Comparison of ENCODE assay signal across 21 cellular contexts in the genomic region with DNA sequence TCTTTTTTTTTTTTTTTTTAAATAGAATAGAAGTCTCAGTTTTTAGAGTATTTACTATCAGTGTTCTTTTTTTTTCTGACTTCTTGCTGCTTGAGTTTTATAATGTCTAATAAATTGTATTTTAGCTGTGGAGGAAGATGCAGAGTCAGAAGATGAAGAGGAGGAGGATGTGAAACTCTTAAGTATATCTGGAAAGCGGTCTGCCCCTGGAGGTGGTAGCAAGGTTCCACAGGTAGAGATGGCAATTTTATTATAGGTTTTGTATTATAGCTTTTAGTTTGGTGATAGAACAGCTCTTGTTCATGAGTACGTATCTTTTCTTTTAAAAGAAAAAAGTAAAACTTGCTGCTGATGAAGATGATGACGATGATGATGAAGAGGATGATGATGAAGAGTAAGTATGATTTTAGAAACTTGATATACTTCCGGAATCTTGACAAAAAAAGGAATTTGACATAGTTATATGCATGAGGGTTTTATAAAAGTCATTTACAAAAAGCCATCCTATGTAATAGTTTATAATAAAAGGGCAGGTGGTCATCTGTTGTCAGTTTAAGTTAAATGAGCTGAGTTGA. TPM values are rescaled to one million over a fixed set of nuclear protein-coding genes. Genes with fewer than 3 reads are reported as not detected.
DNase-seq lines count a peak whose midpoint lies in the region; ATAC-seq and TF ChIP-seq lines count a peak whose summit lies in the region.
"Had no signal": no experiment of that assay in that cellular context is flagged by ENCODE, and none has a peak within 500 bp of the region (broad histone marks: within the 10 kb centered on the region; RNA-seq: fewer than 3 reads in every experiment).

No MANE protein-coding gene starts in this region.

- CTCF ChIA-PET in SK-N-SH (lab: Yijun Ruan, JAX): interaction anchor here (0.7 to 1.8 kb wide), 4 partner anchors 22 to 802 kb away, joined by 3 to 7 read pairs (median 3); a partner anchor contains a TSS

- H3K9me3 Mint-ChIP-seq in HFFc6 (peaks cover 15% of the 10 kb centered on the region), naive B cell (peaks cover 0 to 5% (median 0%) of the 10 kb centered on the region in 7 donors), immature natural killer cell (no peaks in the 10 kb centered on the region)
- H3K9me3 Mint-ChIP-seq in activated T-helper 17 cell treated with anti-CD3 and anti-CD28 coated beads, Interleukin-2, amount 50 U/mL, for 72 hours: no peaks in the 10 kb centered on the region

- H3K36me3 ChIP-seq in SK-N-SH (replicated peaks in 1 of 2; ENCODE audit: control insufficient read depth in 1 of 2, insufficient read depth in 2 of 2, low read length in 1 of 2): peaks cover 69 to 81% of the 10 kb centered on the region in 2 experiments

- POLR2A ChIA-PET in SK-N-SH (lab: Yijun Ruan, JAX): interaction anchor here (0.6 to 0.7 kb wide), 2 partner anchors 18 to 182 kb away, joined by 4 read pairs; no protein-coding TSS in a partner anchor

- no peak for ATAC-seq in SK-N-SH treated with all-trans-retinoic acid at 6 μM for 48 hours
- no peak for ATAC-seq in activated T-helper 17 cell treated with anti-CD3 and anti-CD28 coated beads, Interleukin-2, amount 50 U/mL, for 72 hours (replicated peaks)
- ATAC-seq in naive B cell (ENCODE audit: low read depth in 2 of 2): no peak

- no peak for DNase-seq in SK-N-SH
- DNase-seq in HFFc6: no peak
- DNase-seq in naive B cell: no peak
- DNase-seq in immature natural killer cell: no peak
- no peak for DNase-seq in cerebellar cortex (ENCODE audit: low spot score)
- DNase-seq in dedifferentiated amniotic fluid mesenchymal stem cell (ENCODE audit: extremely low spot score): no peak
- DNase-seq: activated CD4-positive, alpha-beta T cell treated with anti-CD3 and anti-CD28 coated beads, Interleukin-2, amount 50 U/mL, for 48 hours; adrenal gland; COR-L47; cortex of kidney; hypothalamus; KBM-7; NCI-H1694 treated with DMSO at 0.1 percent for 48 hours; NCI-H510A treated with DMSO at 0.1 percent for 48 hours had no signal

- no peak overlapping the region for H3K9ac ChIP-seq in SK-N-SH

- peaks cover 14% of the 10 kb centered on the region for H3K27me3 Mint-ChIP-seq in HFFc6 (ENCODE audit: insufficient read depth)
- H3K27me3 Mint-ChIP-seq in activated T-helper 17 cell treated with anti-CD3 and anti-CD28 coated beads, Interleukin-2, amount 50 U/mL, for 72 hours: no peaks in the 10 kb centered on the region
- H3K27me3 Mint-ChIP-seq in naive B cell: no peaks in the 10 kb centered on the region
- peaks cover 13 to 23% (median 17%) of the 10 kb centered on the region in 3 donors for H3K27me3 Mint-ChIP-seq in immature natural killer cell (ENCODE audit: low read depth in 3 of 3)

- peaks cover 7 to 16% of the 10 kb centered on the region in 2 experiments; a peak in 3 of 4 replicates for H3K4me1 ChIP-seq in SK-N-SH (ENCODE audit: control insufficient read depth in 1 of 2, insufficient read depth in 2 of 2, low read depth in 1 of 2, low read length in 1 of 2)

- no peak for TF ChIP-seq RAD21 in SK-N-SH (IDR thresholded peaks at IDR 0.05; ENCODE audit: low read length)

- WGBS in SK-N-SH (ENCODE audit: low lambda C conversion rate): 98% methylated on average over 4 of the region's 4 CpGs

- peaks cover 57% of the 10 kb centered on the region for H3K4me1 Mint-ChIP-seq in HFFc6 (ENCODE audit: low read depth)
- peaks cover 35% of the 10 kb centered on the region for H3K4me1 Mint-ChIP-seq in activated T-helper 17 cell treated with anti-CD3 and anti-CD28 coated beads, Interleukin-2, amount 50 U/mL, for 72 hours
- H3K4me1 Mint-ChIP-seq in naive B cell: peaks cover 51 to 63% (median 59%) of the 10 kb centered on the region in 3 donors
- H3K4me1 Mint-ChIP-seq in immature natural killer cell: peaks cover 63 to 79% of the 10 kb centered on the region in 2 donors

- H3K36me3 Mint-ChIP-seq in HFFc6 (ENCODE audit: low read depth): peaks cover 73% of the 10 kb centered on the region
- H3K36me3 Mint-ChIP-seq in activated T-helper 17 cell treated with anti-CD3 and anti-CD28 coated beads, Interleukin-2, amount 50 U/mL, for 72 hours (ENCODE audit: low read depth): peaks cover 100% of the 10 kb centered on the region
- H3K36me3 Mint-ChIP-seq in naive B cell: peaks cover 27 to 28% of the 10 kb centered on the region in 2 donors
- H3K36me3 Mint-ChIP-seq in immature natural killer cell: peaks cover 15 to 32% (median 25%) of the 10 kb centered on the region in 3 donors

- H3K27ac Mint-ChIP-seq in HFFc6: peak overlapping the region; percentile 55
- H3K27ac Mint-ChIP-seq in activated T-helper 17 cell treated with anti-CD3 and anti-CD28 coated beads, Interleukin-2, amount 50 U/mL, for 72 hours: peak overlapping the region; percentile 62
- H3K27ac Mint-ChIP-seq in naive B cell: peak overlapping the region in 4 of 6 donors; percentile 44 to 76 (median 62)
- peak overlapping the region in 2 of 6 donors; percentile 1 to 20 for H3K27ac Mint-ChIP-seq in immature natural killer cell

- H3K9me3 ChIP-seq in SK-N-SH: no peaks in the 10 kb centered on the region
- H3K9me3 ChIP-seq: adrenal gland, neutrophil had no signal

- peaks cover 27% of the 10 kb centered on the region for H3F3A ChIP-seq in SK-N-SH (replicated peaks; ENCODE audit: insufficient read depth)

- no peak overlapping the region for H3K4me2 ChIP-seq in SK-N-SH

- TF ChIP-seq CTCF in SK-N-SH (IDR thresholded peaks at IDR 0.05): peak; percentile 17; the same call in 1 of the 2 replicates
- no peak for TF ChIP-seq CTCF in HFFc6 (IDR thresholded peaks at IDR 0.05)

- no peak for TF ChIP-seq EP300 in SK-N-SH (IDR thresholded peaks at IDR 0.05; ENCODE audit: borderline replicate concordance in 1 of 2, low read depth in 1 of 2, low read length in 1 of 2)

- no peak overlapping the region for H2AFZ ChIP-seq in SK-N-SH (ENCODE audit: low read depth)

- H3K27ac ChIP-seq in SK-N-SH (ENCODE audit: low read depth in 2 of 2, low read length in 1 of 2): no peak overlapping the region
- H3K27ac ChIP-seq: 22Rv1, adrenal gland, neutrophil had no signal

- H3K4me3 ChIP-seq in SK-N-SH (ENCODE audit: low read depth in 2 of 2, low read length in 1 of 2): no peak overlapping the region
- H3K4me3 ChIP-seq: adrenal gland had no signal

- H3K4me3 Mint-ChIP-seq in HFFc6: peak overlapping the region; percentile 58
- H3K4me3 Mint-ChIP-seq in activated T-helper 17 cell treated with anti-CD3 and anti-CD28 coated beads, Interleukin-2, amount 50 U/mL, for 72 hours: peak overlapping the region; percentile 96
- peak overlapping the region in 2 of 8 donors; percentile 26 to 35 for H3K4me3 Mint-ChIP-seq in naive B cell
- H3K4me3 Mint-ChIP-seq in immature natural killer cell: no peak overlapping the region

- H3K9me2 ChIP-seq in SK-N-SH: no peaks in the 10 kb centered on the region

- no peaks in the 10 kb centered on the region for H3K27me3 ChIP-seq in SK-N-SH (ENCODE audit: insufficient read depth)
- H3K27me3 ChIP-seq: adrenal gland, neutrophil had no signal

- H3K79me2 ChIP-seq in SK-N-SH (ENCODE audit: insufficient read depth): peaks cover 100% of the 10 kb centered on the region

- peaks cover 98% of the 10 kb centered on the region for H4K20me1 ChIP-seq in SK-N-SH (ENCODE audit: insufficient read depth)

TF ChIP-seq in SK-N-SH, 30 proteins besides CTCF, POLR2A, EP300 and RAD21 (continues in another document):
- no peak for TF ChIP-seq JUND (IDR thresholded peaks at IDR 0.05)
- TF ChIP-seq, protein P1, sequence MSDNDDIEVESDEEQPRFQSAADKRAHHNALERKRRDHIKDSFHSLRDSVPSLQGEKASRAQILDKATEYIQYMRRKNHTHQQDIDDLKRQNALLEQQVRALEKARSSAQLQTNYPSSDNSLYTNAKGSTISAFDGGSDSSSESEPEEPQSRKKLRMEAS (IDR thresholded peaks at IDR 0.05; ENCODE audit: low read depth): no peak
- TF ChIP-seq EZH2phosphoT487 (IDR thresholded peaks at IDR 0.05; ENCODE audit: borderline replicate concordance, low read depth): no peak
- no peak for TF ChIP-seq RFX5 (IDR thresholded peaks at IDR 0.05; ENCODE audit: low read length)

TF ChIP-seq in SK-N-SH treated with all-trans-retinoic acid at 6 μM for 48 hours, 23 proteins besides CTCF, POLR2A, EP300 and RAD21:
- TF ChIP-seq, protein P2, sequence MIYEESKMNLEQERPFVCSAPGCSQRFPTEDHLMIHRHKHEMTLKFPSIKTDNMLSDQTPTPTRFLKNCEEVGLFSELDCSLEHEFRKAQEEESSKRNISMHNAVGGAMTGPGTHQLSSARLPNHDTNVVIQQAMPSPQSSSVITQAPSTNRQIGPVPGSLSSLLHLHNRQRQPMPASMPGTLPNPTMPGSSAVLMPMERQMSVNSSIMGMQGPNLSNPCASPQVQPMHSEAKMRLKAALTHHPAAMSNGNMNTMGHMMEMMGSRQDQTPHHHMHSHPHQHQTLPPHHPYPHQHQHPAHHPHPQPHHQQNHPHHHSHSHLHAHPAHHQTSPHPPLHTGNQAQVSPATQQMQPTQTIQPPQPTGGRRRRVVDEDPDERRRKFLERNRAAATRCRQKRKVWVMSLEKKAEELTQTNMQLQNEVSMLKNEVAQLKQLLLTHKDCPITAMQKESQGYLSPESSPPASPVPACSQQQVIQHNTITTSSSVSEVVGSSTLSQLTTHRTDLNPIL (CRISPR knock-in tag; IDR thresholded peaks at IDR 0.05; ENCODE audit: low read depth): no peak
- TF ChIP-seq ZC3H10 (CRISPR knock-in tag; IDR thresholded peaks at IDR 0.05): no peak
- TF ChIP-seq ZFP30 (CRISPR knock-in tag; IDR thresholded peaks at IDR 0.05): no peak
- no peak for TF ChIP-seq ARNTL (CRISPR knock-in tag; IDR thresholded peaks at IDR 0.05; ENCODE audit: borderline replicate concordance, low read depth)

RNA-seq across cellular contexts. Expression of a gene that starts 5.0 kb away (rescaled TPM):
- 601 and 4,764 TPM in 2 replicates for polyA plus RNA-seq in SK-N-SH (2012; rRNA removed)
- polyA plus RNA-seq in SK-N-SH (2012; cell fraction: cytosol; rRNA removed): 831 and 5,787 TPM in 2 replicates
- 180 and 3,140 TPM in 2 replicates for polyA plus RNA-seq in SK-N-SH (2012; cell fraction: nucleus; rRNA removed)
- total RNA-seq in HFFc6 (2021; fragmentation: NEBNext Ultra II Directional; extraction: Animal tissue kit (Norgen Biotek cat#: 25700)): 1,000 to 10,000 TPM; 1,557 to 2,328 (median 1,897) TPM
- 1,000 to 10,000 TPM; 1,980 to 2,963 TPM for total RNA-seq in activated T-helper 17 cell treated with anti-CD3 and anti-CD28 coated beads, Interleukin-2, amount 50 U/mL, for 72 hours
- 100 to 1,000 TPM; 389 to 678 (median 608) TPM for polyA plus RNA-seq in naive B cell (ENCODE audit: low read depth in 6 of 6)
- polyA plus RNA-seq in immature natural killer cell: 100 to 1,000 TPM; 274 to 417 (median 355) TPM

RNA-seq across cellular contexts. Expression of a gene that starts 26.8 kb away (rescaled TPM):
- polyA plus RNA-seq in SK-N-SH (2012; rRNA removed) (0.67 and 0.89 TPM in 2 replicates), naive B cell (ENCODE audit: low read depth in 6 of 6) (not detected), immature natural killer cell (not detected)
- 0.44 and 0.51 TPM in 2 replicates for polyA plus RNA-seq in SK-N-SH (2012; cell fraction: cytosol; rRNA removed)
- 0.70 and 1.2 TPM in 2 replicates for polyA plus RNA-seq in SK-N-SH (2012; cell fraction: nucleus; rRNA removed)
- under 1 TPM in 2 of 6 experiments, not detected in 4; 0.16 to 0.17 TPM for total RNA-seq in HFFc6 (2021; fragmentation: NEBNext Ultra II Directional; extraction: Animal tissue kit (Norgen Biotek cat#: 25700))
- under 1 TPM; 0.19 to 0.21 TPM for total RNA-seq in activated T-helper 17 cell treated with anti-CD3 and anti-CD28 coated beads, Interleukin-2, amount 50 U/mL, for 72 hours
- total RNA-seq: H4; T-helper 1 cell treated with Interleukin-12 subunit alpha and Interleukin-12 subunit beta and Interleukin-4 antibody, amounts not matched to agents 30 ng/mL and 1 ng/mL, for 36 hours had no signal
- polyA plus RNA-seq: liver had no signal

Comparison
In these comparisons a context has a peak if more than half of its experiments do, and no peak if none do; other contexts are left out.
1. H3K4me3 Mint-ChIP-seq: peak in HFFc6 (single experiment) and activated T-helper 17 cell treated with anti-CD3 and anti-CD28 coated beads, Interleukin-2, amount 50 U/mL, for 72 hours (single experiment); none in immature natural killer cell (0 of 5).